Comparison of ENCODE assay signal across 24 cellular contexts in the genomic region with DNA sequence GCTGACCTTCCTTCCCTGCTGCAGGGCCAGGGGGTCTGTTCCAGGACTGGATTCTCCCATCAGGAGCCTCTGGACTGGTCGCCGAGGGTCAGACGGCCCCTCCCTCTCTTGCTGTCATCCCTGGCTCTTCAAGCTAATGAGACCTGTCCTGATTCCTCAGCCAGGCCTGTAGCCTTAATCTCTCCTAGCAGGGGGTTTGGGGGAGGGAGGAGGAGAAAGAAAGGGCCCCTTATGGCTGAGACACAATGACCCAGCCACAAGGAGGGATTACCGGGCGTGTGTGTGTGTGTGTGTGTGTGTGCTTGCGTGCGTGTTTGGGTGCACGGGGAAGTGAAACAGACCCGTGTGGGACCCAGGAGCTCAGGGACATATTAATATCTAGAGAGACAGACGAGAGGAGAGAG. TPM values are rescaled to one million over a fixed set of nuclear protein-coding genes. Genes with fewer than 3 reads are reported as not detected.
DNase-seq lines count a peak whose midpoint lies in the region; ATAC-seq and TF ChIP-seq lines count a peak whose summit lies in the region.
"Had no signal": no experiment of that assay in that cellular context is flagged by ENCODE, and none has a peak within 500 bp of the region (broad histone marks: within the 10 kb centered on the region; RNA-seq: fewer than 3 reads in every experiment).

No MANE protein-coding gene starts in this region.

- peaks cover 31% of the 10 kb centered on the region for H3K27me3 Mint-ChIP-seq in CD4-positive, CD25-positive, alpha-beta regulatory T cell
- H3K27me3 Mint-ChIP-seq in HFFc6 (ENCODE audit: insufficient read depth) (peaks cover 44% of the 10 kb centered on the region), WTC11 (ENCODE audit: low read depth) (no peaks in the 10 kb centered on the region), mesothelial cell of epicardium (ENCODE audit: low read depth) (peaks cover 15% of the 10 kb centered on the region)
- peaks cover 53% of the 10 kb centered on the region for H3K27me3 Mint-ChIP-seq in CD4-positive, alpha-beta T cell
- peaks cover 45% of the 10 kb centered on the region for H3K27me3 Mint-ChIP-seq in activated naive CD4-positive, alpha-beta T cell treated with anti-CD3 and anti-CD28 coated beads, Interleukin-2, amount 10 ng/mL, durations not matched to agents 7 days and 5 days

- H3K27ac Mint-ChIP-seq in CD4-positive, CD25-positive, alpha-beta regulatory T cell = peak overlapping the region in 2 of 3 donors; percentile 75 to 78
- H3K27ac Mint-ChIP-seq in HFFc6 (no peak overlapping the region), WTC11 (peak overlapping the region; percentile 73; the same call in 1 of the 2 replicates), mesothelial cell of epicardium (peak overlapping the region; percentile 41)
- no peak overlapping the region for H3K27ac Mint-ChIP-seq in CD4-positive, alpha-beta T cell
- no peak overlapping the region for H3K27ac Mint-ChIP-seq in activated naive CD4-positive, alpha-beta T cell treated with anti-CD3 and anti-CD28 coated beads, Interleukin-2, amount 10 ng/mL, durations not matched to agents 7 days and 5 days
- H3K27ac Mint-ChIP-seq: activated CD4-positive, alpha-beta T cell treated with anti-CD3 and anti-CD28 coated beads, Interleukin-2, amount 10 ng/mL, durations not matched to agents 7 days and 5 days had no signal

- 0 to 16% methylated on average over 1 to 9 of the region's 10 CpGs for WGBS in gastroesophageal sphincter (ENCODE audit: low coverage in 1 of 2), 2 donors
- 30 to 46% methylated on average over 10 of the region's 10 CpGs for WGBS in testis, 2 donors

- H3K4me3 ChIP-seq in CD4-positive, CD25-positive, alpha-beta regulatory T cell (ENCODE audit: low read depth, low read length) = no peak overlapping the region
- H3K4me3 ChIP-seq in gastroesophageal sphincter (no peak overlapping the region), testis (no peak overlapping the region)
- H3K4me3 ChIP-seq: mucosa of descending colon, smooth muscle cell, uterus had no signal

- H3K4me1 Mint-ChIP-seq in CD4-positive, CD25-positive, alpha-beta regulatory T cell = peaks cover 0 to 5% (median 0%) of the 10 kb centered on the region in 4 donors
- H3K4me1 Mint-ChIP-seq in HFFc6 (ENCODE audit: low read depth) (no peaks in the 10 kb centered on the region), WTC11 (peaks cover 34% of the 10 kb centered on the region), mesothelial cell of epicardium (peaks cover 16% of the 10 kb centered on the region)
- no peaks in the 10 kb centered on the region for H3K4me1 Mint-ChIP-seq in CD4-positive, alpha-beta T cell (ENCODE audit: low read depth)
- peaks cover 3% of the 10 kb centered on the region for H3K4me1 Mint-ChIP-seq in activated naive CD4-positive, alpha-beta T cell treated with anti-CD3 and anti-CD28 coated beads, Interleukin-2, amount 10 ng/mL, durations not matched to agents 7 days and 5 days

- TF ChIP-seq CTCF in HFFc6 (IDR thresholded peaks at IDR 0.05) (no peak), WTC11 (IDR thresholded peaks at IDR 0.05) (no peak), mesothelial cell of epicardium (IDR thresholded peaks at IDR 0.05; ENCODE audit: unreplicated experiment) (no peak), gastroesophageal sphincter (IDR thresholded peaks at IDR 0.05) (no peak), testis (IDR thresholded peaks at IDR 0.05) (no peak)
- no peak for TF ChIP-seq CTCF in CD4-positive, alpha-beta T cell (IDR thresholded peaks at IDR 0.05)

- no peak for TF ChIP-seq EP300 in gastroesophageal sphincter (IDR thresholded peaks at IDR 0.05)

- H3K9me3 Mint-ChIP-seq in CD4-positive, CD25-positive, alpha-beta regulatory T cell = peaks cover 0 to 3% (median 0%) of the 10 kb centered on the region in 7 donors
- H3K9me3 Mint-ChIP-seq in HFFc6 (no peaks in the 10 kb centered on the region), WTC11 (peaks cover 4% of the 10 kb centered on the region; the same call in 1 of the 2 replicates), mesothelial cell of epicardium (no peaks in the 10 kb centered on the region)
- H3K9me3 Mint-ChIP-seq in CD4-positive, alpha-beta T cell = no peaks in the 10 kb centered on the region
- H3K9me3 Mint-ChIP-seq in activated naive CD4-positive, alpha-beta T cell treated with anti-CD3 and anti-CD28 coated beads, Interleukin-2, amount 10 ng/mL, durations not matched to agents 7 days and 5 days = no peaks in the 10 kb centered on the region
- H3K9me3 Mint-ChIP-seq: activated CD4-positive, alpha-beta T cell treated with anti-CD3 and anti-CD28 coated beads, Interleukin-2, amount 10 ng/mL, durations not matched to agents 7 days and 5 days; activated T-cell treated with anti-CD3 and anti-CD28 coated beads, Interleukin-2, amount 50 U/mL, for 4 hours; stimulated activated effector memory CD8-positive, alpha-beta T cell treated with anti-CD3 and anti-CD28 coated beads, Interleukin-12 subunit alpha, Interleukin-12 subunit beta, amount 100 ng/mL, for 72 hours had no signal

- TF ChIP-seq POLR2A in gastroesophageal sphincter (IDR thresholded peaks at IDR 0.05) (no peak), testis (IDR thresholded peaks at IDR 0.05) (no peak)

- CTCF ChIA-PET in WTC11 (lab: Charles Lee) = interaction anchor here (0.6 to 2.8 kb wide), 11 partner anchors 9 to 507 kb away, joined by 3 to 20 read pairs (median 4); a partner anchor contains a TSS
- CTCF ChIA-PET in CD4-positive, alpha-beta T cell (lab: Charles Lee) = no interaction called here
- CTCF ChIA-PET in activated naive CD4-positive, alpha-beta T cell treated with anti-CD3 and anti-CD28 coated beads, Interleukin-2, amount 10 ng/mL, durations not matched to agents 7 days and 5 days (lab: Charles Lee) = no interaction called here

- no peak overlapping the region for H3K27ac ChIP-seq in CD4-positive, CD25-positive, alpha-beta regulatory T cell (ENCODE audit: insufficient read depth, low read length, poor library complexity, severe bottlenecking)
- H3K27ac ChIP-seq in gastroesophageal sphincter (no peak overlapping the region), testis (no peak overlapping the region)
- H3K27ac ChIP-seq in CD4-positive, alpha-beta T cell (ENCODE audit: low read depth, low read length) = no peak overlapping the region
- H3K27ac ChIP-seq: parathyroid adenoma, uterus had no signal

- no peaks in the 10 kb centered on the region for H3K36me3 ChIP-seq in CD4-positive, CD25-positive, alpha-beta regulatory T cell (ENCODE audit: control insufficient read depth, insufficient read depth, low read length)
- H3K36me3 ChIP-seq in gastroesophageal sphincter (no peaks in the 10 kb centered on the region), testis (ENCODE audit: low read depth, missing control alignments) (no peaks in the 10 kb centered on the region)
- H3K36me3 ChIP-seq: uterus had no signal

- peaks cover 3% of the 10 kb centered on the region for H3K27me3 ChIP-seq in CD4-positive, CD25-positive, alpha-beta regulatory T cell (ENCODE audit: control insufficient read depth, insufficient read depth, low read length)
- H3K27me3 ChIP-seq in gastroesophageal sphincter (peaks cover 59% of the 10 kb centered on the region), testis (no peaks in the 10 kb centered on the region)
- H3K27me3 ChIP-seq in CD4-positive, alpha-beta T cell (ENCODE audit: control insufficient read depth, insufficient read depth, low read length) = peaks cover 24% of the 10 kb centered on the region
- H3K27me3 ChIP-seq: uterus had no signal

- POLR2A ChIA-PET in WTC11 (lab: Charles Lee) = interaction anchor here (1.3 kb wide), 1 partner anchor 30 kb away, joined by 5 read pairs; no protein-coding TSS in a partner anchor
- POLR2A ChIA-PET in CD4-positive, alpha-beta T cell (lab: Charles Lee) = no interaction called here

- no peaks in the 10 kb centered on the region for H3K4me1 ChIP-seq in CD4-positive, CD25-positive, alpha-beta regulatory T cell (ENCODE audit: control insufficient read depth, insufficient read depth, low read length, poor library complexity, severe bottlenecking)
- H3K4me1 ChIP-seq in gastroesophageal sphincter (no peaks in the 10 kb centered on the region), testis (no peaks in the 10 kb centered on the region)
- H3K4me1 ChIP-seq: Caco-2, parathyroid adenoma, uterus had no signal

- no peaks in the 10 kb centered on the region for H3K36me3 Mint-ChIP-seq in CD4-positive, CD25-positive, alpha-beta regulatory T cell
- H3K36me3 Mint-ChIP-seq in HFFc6 (ENCODE audit: low read depth) (no peaks in the 10 kb centered on the region), WTC11 (0 out of 2 replicates have a peak, but pooled peaks cover 2% of the 10 kb centered on the region), mesothelial cell of epicardium (no peaks in the 10 kb centered on the region)
- H3K36me3 Mint-ChIP-seq in CD4-positive, alpha-beta T cell (ENCODE audit: low read depth) = no peaks in the 10 kb centered on the region
- no peaks in the 10 kb centered on the region for H3K36me3 Mint-ChIP-seq in activated naive CD4-positive, alpha-beta T cell treated with anti-CD3 and anti-CD28 coated beads, Interleukin-2, amount 10 ng/mL, durations not matched to agents 7 days and 5 days
- H3K36me3 Mint-ChIP-seq: stimulated activated effector memory CD8-positive, alpha-beta T cell treated with anti-CD3 and anti-CD28 coated beads, Interleukin-12 subunit alpha, Interleukin-12 subunit beta, amount 100 ng/mL, for 72 hours had no signal

- ATAC-seq in CD4-positive, CD25-positive, alpha-beta regulatory T cell (ENCODE audit: low read depth in 2 of 2) = no peak
- ATAC-seq in WTC11 (peak; percentile 85), gastroesophageal sphincter (no peak)
- no peak for ATAC-seq in CD4-positive, alpha-beta T cell (ENCODE audit: poor library complexity)
- ATAC-seq: activated T-cell treated with anti-CD3 and anti-CD28 coated beads, Interleukin-2, amount 50 U/mL, for 4 hours; mucosa of descending colon; stimulated activated effector memory CD8-positive, alpha-beta T cell treated with anti-CD3 and anti-CD28 coated beads, Interleukin-12 subunit alpha, Interleukin-12 subunit beta, amount 100 ng/mL, for 72 hours had no signal

- no peaks in the 10 kb centered on the region for H3K9me3 ChIP-seq in CD4-positive, CD25-positive, alpha-beta regulatory T cell (ENCODE audit: control insufficient read depth in 2 of 2, low read length in 2 of 2)
- H3K9me3 ChIP-seq in gastroesophageal sphincter = no peaks in the 10 kb centered on the region
- no peaks in the 10 kb centered on the region for H3K9me3 ChIP-seq in CD4-positive, alpha-beta T cell (ENCODE audit: control insufficient read depth, low read length)
- no peaks in the 10 kb centered on the region for H3K9me3 ChIP-seq in testis
- H3K9me3 ChIP-seq: Caco-2, mucosa of descending colon, uterus had no signal

- DNase-seq in CD4-positive, CD25-positive, alpha-beta regulatory T cell = no peak
- DNase-seq in HFFc6 (no peak), WTC11 (ENCODE audit: low spot score) (no peak), mesothelial cell of epicardium (ENCODE audit: low spot score in 2 of 2, unreplicated experiment in 2 of 2) (no peak), testis (no peak)
- no peak for DNase-seq in CD4-positive, alpha-beta T cell
- no peak for DNase-seq in activated naive CD4-positive, alpha-beta T cell treated with anti-CD3 and anti-CD28 coated beads, Interleukin-2, amount 10 ng/mL, durations not matched to agents 7 days and 5 days
- DNase-seq: activated CD4-positive, alpha-beta T cell treated with anti-CD3 and anti-CD28 coated beads, Interleukin-2, amount 10 ng/mL, durations not matched to agents 7 days and 5 days; activated T-cell treated with anti-CD3 and anti-CD28 coated beads, Interleukin-2, amount 50 U/mL, for 4 hours; Caco-2; GDM1; HCEC 1CT; IMR-90; kidney glomerular epithelial cell; mucosa of descending colon; NCI-H2081 treated with DMSO at 0.1 percent for 48 hours; SHP77; uterus had no signal

- intact Hi-C loops in CD4-positive, alpha-beta T cell (cut with DNase I, micrococcal nuclease) = no loop called here
- intact Hi-C loops in testis (cut with DNase I; ENCODE audit: low total_unique reads) = no loop called here

- no peak overlapping the region for H3K4me3 Mint-ChIP-seq in CD4-positive, CD25-positive, alpha-beta regulatory T cell
- H3K4me3 Mint-ChIP-seq in HFFc6 = peak overlapping the region; percentile 18; the same call in 1 of the 2 replicates
- H3K4me3 Mint-ChIP-seq in WTC11 = peak overlapping the region; percentile 41
- H3K4me3 Mint-ChIP-seq in mesothelial cell of epicardium = no peak overlapping the region
- H3K4me3 Mint-ChIP-seq in CD4-positive, alpha-beta T cell = no peak overlapping the region
- H3K4me3 Mint-ChIP-seq in activated naive CD4-positive, alpha-beta T cell treated with anti-CD3 and anti-CD28 coated beads, Interleukin-2, amount 10 ng/mL, durations not matched to agents 7 days and 5 days = no peak overlapping the region
- H3K4me3 Mint-ChIP-seq: activated CD4-positive, alpha-beta T cell treated with anti-CD3 and anti-CD28 coated beads, Interleukin-2, amount 10 ng/mL, durations not matched to agents 7 days and 5 days; activated T-cell treated with anti-CD3 and anti-CD28 coated beads, Interleukin-2, amount 50 U/mL, for 4 hours; stimulated activated effector memory CD8-positive, alpha-beta T cell treated with anti-CD3 and anti-CD28 coated beads, Interleukin-12 subunit alpha, Interleukin-12 subunit beta, amount 100 ng/mL, for 72 hours had no signal

RNA-seq across cellular contexts. Expression of a gene that starts 1.9 kb away (rescaled TPM):
- total RNA-seq in CD4-positive, CD25-positive, alpha-beta regulatory T cell = not detected
- not detected for polyA plus RNA-seq in CD4-positive, CD25-positive, alpha-beta regulatory T cell
- total RNA-seq in HFFc6 (2021; fragmentation: NEBNext Ultra II Directional; extraction: Animal tissue kit (Norgen Biotek cat#: 25700)) = not detected
- total RNA-seq in WTC11 (2021) (0.17 to 0.53 TPM (median 0.25 TPM) in 3 replicates), mesothelial cell of epicardium (not detected in 3 replicates), gastroesophageal sphincter (not detected), testis (under 1 TPM; 0.12 to 0.55 TPM)
- total RNA-seq in CD4-positive, alpha-beta T cell = not detected
- polyA plus RNA-seq in testis (ENCODE audit: insufficient read depth, low read depth, low replicate concordance) = not detected
- total RNA-seq: activated CD4-positive, alpha-beta T cell treated with anti-CD3 and anti-CD28 coated beads, Interleukin-2, amount 10 ng/mL, durations not matched to agents 7 days and 5 days; activated T-cell treated with anti-CD3 and anti-CD28 coated beads, Interleukin-2, amount 50 U/mL, for 4 hours; Caco-2; chondrocyte; glomerular endothelial cell; IMR-90; mucosa of descending colon; smooth muscle cell; uterus had no signal
- polyA plus RNA-seq: IMR-90, smooth muscle cell had no signal

RNA-seq across cellular contexts. Expression of a gene that starts 15.5 kb away (rescaled TPM):
- total RNA-seq in CD4-positive, CD25-positive, alpha-beta regulatory T cell = not detected
- not detected for polyA plus RNA-seq in CD4-positive, CD25-positive, alpha-beta regulatory T cell
- total RNA-seq in HFFc6 (2021; fragmentation: NEBNext Ultra II Directional; extraction: Animal tissue kit (Norgen Biotek cat#: 25700)) = not detected
- not detected in 3 replicates for total RNA-seq in WTC11 (2021)
- not detected in 3 replicates for total RNA-seq in mesothelial cell of epicardium
- not detected for total RNA-seq in gastroesophageal sphincter
- total RNA-seq in CD4-positive, alpha-beta T cell = not detected
- total RNA-seq in testis = under 1 TPM; 0.55 to 0.62 TPM
- 1.2 TPM for polyA plus RNA-seq in testis (ENCODE audit: insufficient read depth, low read depth, low replicate concordance)
- total RNA-seq: activated CD4-positive, alpha-beta T cell treated with anti-CD3 and anti-CD28 coated beads, Interleukin-2, amount 10 ng/mL, durations not matched to agents 7 days and 5 days; activated T-cell treated with anti-CD3 and anti-CD28 coated beads, Interleukin-2, amount 50 U/mL, for 4 hours; Caco-2; chondrocyte; glomerular endothelial cell; IMR-90; mucosa of descending colon; smooth muscle cell; uterus had no signal
- polyA plus RNA-seq: IMR-90, smooth muscle cell had no signal

RNA-seq across cellular contexts. Expression of a gene that starts 39.2 kb away (rescaled TPM):
- total RNA-seq in CD4-positive, CD25-positive, alpha-beta regulatory T cell = not detected
- polyA plus RNA-seq in CD4-positive, CD25-positive, alpha-beta regulatory T cell = not detected
- not detected for total RNA-seq in HFFc6 (2021; fragmentation: NEBNext Ultra II Directional; extraction: Animal tissue kit (Norgen Biotek cat#: 25700))
- total RNA-seq in WTC11 (2021) = not detected in 3 replicates
- not detected in 3 replicates for total RNA-seq in mesothelial cell of epicardium
- total RNA-seq in gastroesophageal sphincter = not detected
- not detected for total RNA-seq in CD4-positive, alpha-beta T cell
- total RNA-seq in testis = under 1 TPM; 0.37 to 0.63 TPM
- 0.53 TPM for polyA plus RNA-seq in testis (ENCODE audit: insufficient read depth, low read depth, low replicate concordance)
- total RNA-seq: activated CD4-positive, alpha-beta T cell treated with anti-CD3 and anti-CD28 coated beads, Interleukin-2, amount 10 ng/mL, durations not matched to agents 7 days and 5 days; activated T-cell treated with anti-CD3 and anti-CD28 coated beads, Interleukin-2, amount 50 U/mL, for 4 hours; Caco-2; chondrocyte; glomerular endothelial cell; IMR-90; mucosa of descending colon; smooth muscle cell; uterus had no signal
- polyA plus RNA-seq: IMR-90, smooth muscle cell had no signal

RNA-seq across cellular contexts. Expression of a gene that starts 41.3 kb away (rescaled TPM):
- total RNA-seq in CD4-positive, CD25-positive, alpha-beta regulatory T cell = 119 TPM
- polyA plus RNA-seq in CD4-positive, CD25-positive, alpha-beta regulatory T cell = 100 to 1,000 TPM; 345 to 422 (median 391) TPM
- 100 to 1,000 TPM; 214 to 245 (median 224) TPM for total RNA-seq in HFFc6 (2021; fragmentation: NEBNext Ultra II Directional; extraction: Animal tissue kit (Norgen Biotek cat#: 25700))
- total RNA-seq in WTC11 (2021) (391 to 430 TPM (median 422 TPM) in 3 replicates), mesothelial cell of epicardium (113 to 127 TPM (median 117 TPM) in 3 replicates), gastroesophageal sphincter (1,000 to 10,000 TPM; 1,196 to 1,646 (median 1,370) TPM), testis (100 to 1,000 TPM; 170 to 194 TPM)
- 10 to 100 TPM; 71.6 TPM for total RNA-seq in CD4-positive, alpha-beta T cell
- 197 TPM for polyA plus RNA-seq in testis (ENCODE audit: insufficient read depth, low read depth, low replicate concordance)

Comparison
In these comparisons a context has a peak if more than half of its experiments do, and no peak if none do; other contexts are left out.
1. H3K27ac Mint-ChIP-seq: peak in CD4-positive, CD25-positive, alpha-beta regulatory T cell (2 of 3), WTC11 (single experiment) and mesothelial cell of epicardium (single experiment); none in HFFc6 (single experiment), CD4-positive, alpha-beta T cell (single experiment) and activated naive CD4-positive, alpha-beta T cell treated with anti-CD3 and anti-CD28 coated beads, Interleukin-2, amount 10 ng/mL, durations not matched to agents 7 days and 5 days (single experiment).
2. H3K4me3 Mint-ChIP-seq: peak in HFFc6 (single experiment) and WTC11 (single experiment); none in CD4-positive, CD25-positive, alpha-beta regulatory T cell (0 of 4), mesothelial cell of epicardium (single experiment), CD4-positive, alpha-beta T cell (single experiment) and activated naive CD4-positive, alpha-beta T cell treated with anti-CD3 and anti-CD28 coated beads, Interleukin-2, amount 10 ng/mL, durations not matched to agents 7 days and 5 days (single experiment).